In genomic region chr4:51843309-51844156, GRCh38 we compare ENCODE assay signal across 1 cellular context.
TF ChIP-seq lines count a peak whose summit lies in the region.

No MANE protein-coding gene starts in this region.

TF ChIP-seq in K562, 482 proteins besides CTCF, POLR2A, EP300 and RAD21 (continued from another document):
- peak; percentile 90 for TF ChIP-seq VEZF1 (CRISPR knock-in tag; IDR thresholded peaks at IDR 0.05)
- TF ChIP-seq PHF8 (IDR thresholded peaks at IDR 0.05; ENCODE audit: borderline replicate concordance, low read length), result peak; percentile 26; the same call in 1 of the 2 replicates
- no peak for TF ChIP-seq ZSCAN32 (CRISPR knock-in tag; IDR thresholded peaks at IDR 0.05)
- TF ChIP-seq C11orf30 (IDR thresholded peaks at IDR 0.05; ENCODE audit: low read depth), result no peak
- 0 out of 4 replicates have a peak, but pooled peaks of 1 of the 2 experiments have one; percentile 33 for TF ChIP-seq HDAC1 (IDR thresholded peaks at IDR 0.05)
- no peak for TF ChIP-seq MEIS2 (IDR thresholded peaks at IDR 0.05; ENCODE audit: partially characterized antibody)
- TF ChIP-seq ZNF740 (CRISPR knock-in tag; IDR thresholded peaks at IDR 0.05), result no peak; the same call in 1 of the 2 replicates
- TF ChIP-seq ZNF740 (tag; IDR thresholded peaks at IDR 0.05), result peak in 1 of 2 experiments; percentile 64; a peak in 1 of 4 replicates
- TF ChIP-seq ZNF79 (CRISPR knock-in tag; IDR thresholded peaks at IDR 0.05; ENCODE audit: low read depth), result no peak
- no peak for TF ChIP-seq ZFP30 (CRISPR knock-in tag; IDR thresholded peaks at IDR 0.05; ENCODE audit: borderline replicate concordance)
- no peak for TF ChIP-seq DACH1 (IDR thresholded peaks at IDR 0.05; ENCODE audit: partially characterized antibody)
- TF ChIP-seq ZBTB7A (IDR thresholded peaks at IDR 0.05; ENCODE audit: borderline replicate concordance, control insufficient read depth, low read depth, low read length), result peak; percentile 42; the same call in 1 of the 2 replicates
- 0 out of 2 replicates have a peak, but pooled peaks have one; percentile 28 for TF ChIP-seq ZBTB2 (IDR thresholded peaks at IDR 0.05)
- TF ChIP-seq ZNF780A (CRISPR knock-in tag; IDR thresholded peaks at IDR 0.05), result no peak
- no peak for TF ChIP-seq HES1 (IDR thresholded peaks at IDR 0.05; ENCODE audit: low read depth)
- TF ChIP-seq EGR1 (conservative IDR thresholded peaks at IDR 0.05), result 0 out of 2 replicates have a peak, but pooled peaks have one; percentile 21
- no peak for TF ChIP-seq RUNX1 (IDR thresholded peaks at IDR 0.05; ENCODE audit: low read depth)
- TF ChIP-seq NR2C2 (CRISPR knock-in tag; IDR thresholded peaks at IDR 0.05), result no peak
- peak; percentile 2; the same call in 1 of the 2 replicates for TF ChIP-seq NR2C2 (tag; IDR thresholded peaks at IDR 0.05)
- 0 out of 2 replicates have a peak, but pooled peaks have one; percentile 24 for TF ChIP-seq CC2D1A (IDR thresholded peaks at IDR 0.05)
- no peak for TF ChIP-seq ZNF3 (CRISPR knock-in tag; IDR thresholded peaks at IDR 0.05)
- TF ChIP-seq SIN3A (IDR thresholded peaks at IDR 0.05; ENCODE audit: borderline replicate concordance in 2 of 2, control insufficient read depth in 1 of 2, low read depth in 2 of 2, low read length in 2 of 2), result peak; percentile 57 to 63; a peak in 1 of 4 replicates
- peak; percentile 1 for TF ChIP-seq TAF1 (IDR thresholded peaks at IDR 0.05; ENCODE audit: control insufficient read depth, extremely low read depth, insufficient read depth, low read length, severe bottlenecking)
- 0 out of 2 replicates have a peak, but pooled peaks have one; percentile 3 for TF ChIP-seq GATAD2A (IDR thresholded peaks at IDR 0.05)
- no peak for TF ChIP-seq ZNF449 (CRISPR knock-in tag; IDR thresholded peaks at IDR 0.05)
- no peak for TF ChIP-seq DDX20 (tag; IDR thresholded peaks at IDR 0.05; ENCODE audit: low read depth)
- no peak for TF ChIP-seq SMARCC2 (IDR thresholded peaks at IDR 0.05; ENCODE audit: low read depth)
- no peak for TF ChIP-seq ZNF57 (CRISPR knock-in tag; IDR thresholded peaks at IDR 0.05)
- no peak for TF ChIP-seq AFF1 (IDR thresholded peaks at IDR 0.05; ENCODE audit: low read depth in 1 of 2, partially characterized antibody in 2 of 2)
- no peak for TF ChIP-seq FOXK1 (CRISPR knock-in tag; IDR thresholded peaks at IDR 0.05; ENCODE audit: borderline replicate concordance)
- TF ChIP-seq, protein P1, sequence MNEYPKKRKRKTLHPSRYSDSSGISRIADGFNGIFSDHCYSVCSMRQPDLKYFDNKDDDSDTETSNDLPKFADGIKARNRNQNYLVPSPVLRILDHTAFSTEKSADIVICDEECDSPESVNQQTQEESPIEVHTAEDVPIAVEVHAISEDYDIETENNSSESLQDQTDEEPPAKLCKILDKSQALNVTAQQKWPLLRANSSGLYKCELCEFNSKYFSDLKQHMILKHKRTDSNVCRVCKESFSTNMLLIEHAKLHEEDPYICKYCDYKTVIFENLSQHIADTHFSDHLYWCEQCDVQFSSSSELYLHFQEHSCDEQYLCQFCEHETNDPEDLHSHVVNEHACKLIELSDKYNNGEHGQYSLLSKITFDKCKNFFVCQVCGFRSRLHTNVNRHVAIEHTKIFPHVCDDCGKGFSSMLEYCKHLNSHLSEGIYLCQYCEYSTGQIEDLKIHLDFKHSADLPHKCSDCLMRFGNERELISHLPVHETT (CRISPR knock-in tag; conservative IDR thresholded peaks at IDR 0.05 in 1 of 2, IDR thresholded peaks at IDR 0.05 in 1 of 2), result peak in 1 of 2 experiments; percentile 65; a peak in 1 of 4 replicates
- no peak for TF ChIP-seq ELF1 (tag; IDR thresholded peaks at IDR 0.05)
- TF ChIP-seq JUND (IDR thresholded peaks at IDR 0.05; ENCODE audit: borderline replicate concordance, low read depth, low read length), result no peak
- no peak for TF ChIP-seq JUND (tag; IDR thresholded peaks at IDR 0.05; ENCODE audit: borderline replicate concordance, low read depth, low read length)
- TF ChIP-seq, protein P2, sequence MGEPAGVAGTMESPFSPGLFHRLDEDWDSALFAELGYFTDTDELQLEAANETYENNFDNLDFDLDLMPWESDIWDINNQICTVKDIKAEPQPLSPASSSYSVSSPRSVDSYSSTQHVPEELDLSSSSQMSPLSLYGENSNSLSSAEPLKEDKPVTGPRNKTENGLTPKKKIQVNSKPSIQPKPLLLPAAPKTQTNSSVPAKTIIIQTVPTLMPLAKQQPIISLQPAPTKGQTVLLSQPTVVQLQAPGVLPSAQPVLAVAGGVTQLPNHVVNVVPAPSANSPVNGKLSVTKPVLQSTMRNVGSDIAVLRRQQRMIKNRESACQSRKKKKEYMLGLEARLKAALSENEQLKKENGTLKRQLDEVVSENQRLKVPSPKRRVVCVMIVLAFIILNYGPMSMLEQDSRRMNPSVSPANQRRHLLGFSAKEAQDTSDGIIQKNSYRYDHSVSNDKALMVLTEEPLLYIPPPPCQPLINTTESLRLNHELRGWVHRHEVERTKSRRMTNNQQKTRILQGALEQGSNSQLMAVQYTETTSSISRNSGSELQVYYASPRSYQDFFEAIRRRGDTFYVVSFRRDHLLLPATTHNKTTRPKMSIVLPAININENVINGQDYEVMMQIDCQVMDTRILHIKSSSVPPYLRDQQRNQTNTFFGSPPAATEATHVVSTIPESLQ (CRISPR knock-in tag; IDR thresholded peaks at IDR 0.05), result no peak
- peak; percentile 13; the same call in 1 of the 2 replicates for TF ChIP-seq POLR2G (IDR thresholded peaks at IDR 0.05; ENCODE audit: low read depth, low read length)
- no peak for TF ChIP-seq CBX8 (IDR thresholded peaks at IDR 0.05; ENCODE audit: borderline replicate concordance, extremely low read depth, low read depth, low read length, poor library complexity, severe bottlenecking)
TF ChIP-seq in K562: peak in this region for 15.
